ENCODE assay signal across 20 cellular contexts in genomic region chr10:28853195-28853594, GRCh38.
DNase-seq lines count a peak whose midpoint lies in the region; ATAC-seq and TF ChIP-seq lines count a peak whose summit lies in the region.
"Had no signal": no experiment of that assay in that cellular context is flagged by ENCODE, and none has a peak within 500 bp of the region (broad histone marks: within the 10 kb centered on the region; RNA-seq: fewer than 3 reads in every experiment).

No MANE protein-coding gene starts in this region.

- H3K27ac ChIP-seq in liver (ENCODE audit: low read depth in 1 of 2, low read length in 2 of 2) (no peak overlapping the region), right lobe of liver (no peak overlapping the region)
- H3K27ac ChIP-seq: suprapubic skin had no signal

- H3K36me3 ChIP-seq in liver (ENCODE audit: control insufficient read depth in 4 of 4, insufficient read depth in 3 of 4, low read depth in 1 of 4, low read length in 3 of 4) (no peaks in the 10 kb centered on the region), right lobe of liver (no peaks in the 10 kb centered on the region)
- H3K36me3 ChIP-seq: suprapubic skin had no signal

- no peak for DNase-seq in right lobe of liver
- DNase-seq in cardiac fibroblast (ENCODE audit: low read depth in 2 of 2): peak; percentile 22 to 84
- peak; percentile 45 for DNase-seq in left kidney (ENCODE audit: low read depth, low spot score)
- no peak for DNase-seq in stimulated activated CD4-positive, alpha-beta T cell treated with anti-CD3 and anti-CD28 coated beads, Interleukin-2, amount 100 ng/mL, for 48 hours
- DNase-seq in MV-4-11 (lab: John Stamatoyannopoulos, UW): no peak
- DNase-seq: activated CD8-positive, alpha-beta T cell treated with anti-CD3 and anti-CD28 coated beads for 36 hours; activated naive CD4-positive, alpha-beta T cell treated with anti-CD3 and anti-CD28 coated beads, Interleukin-2, amount 50 U/mL, for 16 hours; activated T-cell treated with anti-CD3 and anti-CD28 coated beads, Interleukin-2, amount 50 U/mL, for 4 hours; erythroblast; mammary epithelial cell; naive thymus-derived CD8-positive, alpha-beta T cell; NCI-H1048; NCI-H2081; NCI-H524 treated with DMSO at 0.1 percent for 48 hours; SIG-M5; stimulated activated CD8-positive, alpha-beta memory T cell treated with anti-CD3 and anti-CD28 coated beads, Interleukin-4, amount 100 ng/mL, for 48 hours had no signal

- no peak overlapping the region for H3K9ac ChIP-seq in liver (ENCODE audit: low read depth in 1 of 2, low read length in 2 of 2)

- H3K4me3 ChIP-seq in liver (ENCODE audit: low read depth in 1 of 3, low read length in 3 of 3) (no peak overlapping the region), right lobe of liver (no peak overlapping the region), cardiac fibroblast (replicated peaks in 1 of 2; ENCODE audit: low read depth in 2 of 2, low read length in 2 of 2) (no peak overlapping the region)
- H3K4me3 ChIP-seq: suprapubic skin had no signal

- ATAC-seq in right lobe of liver (no peak), GM18873 (IDR thresholded peaks at IDR 0.05; ENCODE audit: low FRiP score, unreplicated experiment) (no peak), HG02759 (IDR thresholded peaks at IDR 0.05; ENCODE audit: unreplicated experiment) (no peak)
- ATAC-seq: activated CD8-positive, alpha-beta T cell treated with anti-CD3 and anti-CD28 coated beads for 36 hours; activated T-cell treated with anti-CD3 and anti-CD28 coated beads, Interleukin-2, amount 50 U/mL, for 4 hours; naive thymus-derived CD8-positive, alpha-beta T cell had no signal

- intact Hi-C loops in right lobe of liver (cut with DNase I): no loop called here

- no peaks in the 10 kb centered on the region for H3K9me3 ChIP-seq in liver (ENCODE audit: control insufficient read depth in 4 of 4, low read length in 3 of 4)
- H3K9me3 ChIP-seq in right lobe of liver: no peaks in the 10 kb centered on the region
- H3K9me3 ChIP-seq: suprapubic skin had no signal

- H3K27me3 ChIP-seq in liver (ENCODE audit: control insufficient read depth in 4 of 4, insufficient read depth in 4 of 4, low read length in 3 of 4) (no peaks in the 10 kb centered on the region), right lobe of liver (no peaks in the 10 kb centered on the region)

- no peak for TF ChIP-seq CTCF in liver (IDR thresholded peaks at IDR 0.05; ENCODE audit: low read depth, low read length, missing input control)
- TF ChIP-seq CTCF in right lobe of liver (IDR thresholded peaks at IDR 0.05): no peak
- no peak for TF ChIP-seq CTCF in cardiac fibroblast (IDR thresholded peaks at IDR 0.05; ENCODE audit: low read depth, low read length)

- no peak for TF ChIP-seq POLR2A in right lobe of liver (IDR thresholded peaks at IDR 0.05)

- WGBS in liver: 74% methylated on average over 5 of the region's 5 CpGs
- WGBS in right lobe of liver (ENCODE audit: insufficient coverage, low coverage, low lambda C conversion rate, missing lambda C conversion rate): 52% methylated on average over 5 of the region's 5 CpGs

- H3K4me1 ChIP-seq in liver (ENCODE audit: control insufficient read depth in 4 of 4, insufficient read depth in 4 of 4, low read length in 3 of 4) (no peaks in the 10 kb centered on the region), right lobe of liver (no peaks in the 10 kb centered on the region)
- H3K4me1 ChIP-seq: suprapubic skin had no signal

- TF ChIP-seq RAD21 in liver (IDR thresholded peaks at IDR 0.05): no peak

TF ChIP-seq in liver, 16 proteins besides CTCF, POLR2A, EP300 and RAD21:
- peak; percentile 36 for TF ChIP-seq NR2F2 (IDR thresholded peaks at IDR 0.05)
- no peak for TF ChIP-seq FOXA1 (IDR thresholded peaks at IDR 0.05)

Comparison
In these comparisons a context has a peak if more than half of its experiments do, and no peak if none do; other contexts are left out.
1. DNase-seq: peak in cardiac fibroblast (2 of 2) and left kidney (single experiment); none in right lobe of liver (0 of 3), stimulated activated CD4-positive, alpha-beta T cell treated with anti-CD3 and anti-CD28 coated beads, Interleukin-2, amount 100 ng/mL, for 48 hours (0 of 2) and MV-4-11 (single experiment).